ENCODE assay signal across 12 cellular contexts in the genomic region with DNA sequence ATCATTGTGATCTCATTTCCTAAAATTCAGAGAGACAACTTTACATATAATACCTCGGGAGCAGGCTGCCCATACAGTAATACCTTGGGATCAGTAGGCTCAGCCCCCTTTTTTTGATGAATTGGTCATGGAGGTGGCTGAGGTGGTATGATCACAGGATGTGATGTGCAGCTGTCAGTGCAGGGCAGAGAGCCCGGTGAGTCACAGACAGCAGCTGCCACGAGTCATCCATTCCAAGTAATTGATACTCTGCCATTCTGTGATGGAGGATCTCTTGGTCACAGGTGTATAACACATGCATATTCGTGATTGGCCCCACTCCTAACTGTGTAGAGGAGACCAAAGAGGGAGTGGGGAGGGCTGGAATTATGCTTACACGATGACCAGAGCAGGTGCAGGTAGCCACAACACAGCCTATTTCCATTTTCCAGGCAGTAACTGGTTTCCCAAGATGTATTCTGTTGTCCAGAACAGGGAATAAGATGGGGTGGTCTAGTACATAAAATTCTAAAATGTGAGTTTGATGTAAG. TPM values are rescaled to one million over a fixed set of nuclear protein-coding genes. Genes with fewer than 3 reads are reported as not detected.
DNase-seq lines count a peak whose midpoint lies in the region; TF ChIP-seq lines count a peak whose summit lies in the region.
"Had no signal": no experiment of that assay in that cellular context is flagged by ENCODE, and none has a peak within 500 bp of the region (broad histone marks: within the 10 kb centered on the region; RNA-seq: fewer than 3 reads in every experiment).

No MANE protein-coding gene starts in this region.

- H3K4me3 ChIP-seq in tibial artery = no peak overlapping the region
- H3K4me3 ChIP-seq: BLaER1, thoracic aorta had no signal

- CTCF ChIA-PET in Calu3 (lab: Charles Lee) = interaction anchor here (0.8 kb wide), 1 partner anchor 541 kb away, joined by 4 read pairs; no protein-coding TSS in a partner anchor

- no peak overlapping the region for H3K27ac ChIP-seq in tibial artery
- H3K27ac ChIP-seq: BLaER1, thoracic aorta had no signal

- peak; percentile 16 to 30 for DNase-seq in activated CD4-positive, alpha-beta T cell treated with anti-CD3 and anti-CD28 coated beads, Interleukin-2, amount 50 U/mL, for 48 hours
- no peak for DNase-seq in activated CD4-positive, alpha-beta T cell treated with anti-CD3 and anti-CD28 coated beads, Interleukin-2, amount 50 U/mL, for 4 hours
- DNase-seq in NCI-H2029 treated with DMSO at 0.1 percent for 48 hours (lab: John Stamatoyannopoulos, UW) (peak; percentile 82), NOMO-1 treated with dmso at 0.1 percent for 144 hours (lab: John Stamatoyannopoulos, UW; ENCODE audit: unreplicated experiment) (no peak), Calu3 (no peak), tibial artery (no peak)
- no peak for DNase-seq in activated T-cell treated with anti-CD3 and anti-CD28 coated beads, Interleukin-2, amount 50 U/mL, for 24 hours
- peak in 2 of 3 donors; percentile 20 to 48 for DNase-seq in stimulated activated CD4-positive, alpha-beta T cell treated with anti-CD3 and anti-CD28 coated beads, TNF-alpha, amount 100 ng/mL, for 48 hours (ENCODE audit: low read depth in 3 of 3)
- DNase-seq: activated CD4-positive, alpha-beta T cell treated with anti-CD3 and anti-CD28 coated beads, Interleukin-2, amount 50 U/mL, for 1 hour had no signal

- H3K36me3 Mint-ChIP-seq in activated T-cell treated with anti-CD3 and anti-CD28 coated beads, Interleukin-2, amount 50 U/mL, for 24 hours (ENCODE audit: low read depth) = no peaks in the 10 kb centered on the region
- no peaks in the 10 kb centered on the region for H3K36me3 Mint-ChIP-seq in Calu3 (ENCODE audit: insufficient read depth, unreplicated experiment)

- no peaks in the 10 kb centered on the region for H3K36me3 ChIP-seq in tibial artery
- H3K36me3 ChIP-seq: BLaER1, thoracic aorta had no signal

- no TSS peak for BruUV-seq in Calu3 (replicated peaks; lab: Mats Ljungman, UMichigan)

- TF ChIP-seq CTCF in Calu3 (IDR thresholded peaks at IDR 0.05; ENCODE audit: unreplicated experiment) (no peak), tibial artery (IDR thresholded peaks at IDR 0.05) (no peak)

- H3K9me3 ChIP-seq in tibial artery = no peaks in the 10 kb centered on the region
- H3K9me3 ChIP-seq: BLaER1, thoracic aorta had no signal

- H3K27me3 ChIP-seq in tibial artery = no peaks in the 10 kb centered on the region
- H3K27me3 ChIP-seq: BLaER1 had no signal

- H3K27me3 Mint-ChIP-seq in activated T-cell treated with anti-CD3 and anti-CD28 coated beads, Interleukin-2, amount 50 U/mL, for 24 hours = peaks cover 3% of the 10 kb centered on the region
- H3K27me3 Mint-ChIP-seq in Calu3 (ENCODE audit: unreplicated experiment) = no peaks in the 10 kb centered on the region

- peaks cover 18% of the 10 kb centered on the region for H3K4me1 Mint-ChIP-seq in activated T-cell treated with anti-CD3 and anti-CD28 coated beads, Interleukin-2, amount 50 U/mL, for 24 hours (ENCODE audit: low read depth)
- no peaks in the 10 kb centered on the region for H3K4me1 Mint-ChIP-seq in Calu3 (ENCODE audit: low read depth, unreplicated experiment)
- H3K4me1 Mint-ChIP-seq: central memory CD8-positive, alpha-beta T cell had no signal

- no peaks in the 10 kb centered on the region for H3K9me3 Mint-ChIP-seq in activated T-cell treated with anti-CD3 and anti-CD28 coated beads, Interleukin-2, amount 50 U/mL, for 24 hours
- no peaks in the 10 kb centered on the region for H3K9me3 Mint-ChIP-seq in Calu3 (ENCODE audit: low read depth, unreplicated experiment)
- H3K9me3 Mint-ChIP-seq: central memory CD8-positive, alpha-beta T cell had no signal

- peak overlapping the region; percentile 81 for H3K27ac Mint-ChIP-seq in activated T-cell treated with anti-CD3 and anti-CD28 coated beads, Interleukin-2, amount 50 U/mL, for 24 hours
- H3K27ac Mint-ChIP-seq in Calu3 (ENCODE audit: unreplicated experiment) = no peak overlapping the region

- intact Hi-C loops in Calu3 (cut with micrococcal nuclease; ENCODE audit: unreplicated experiment) (no loop called here), tibial artery (cut with DNase I; ENCODE audit: low total_unique reads) (no loop called here)

- no peaks in the 10 kb centered on the region for H3K4me1 ChIP-seq in tibial artery
- H3K4me1 ChIP-seq: BLaER1 had no signal

- no peak overlapping the region for H3K4me3 Mint-ChIP-seq in activated T-cell treated with anti-CD3 and anti-CD28 coated beads, Interleukin-2, amount 50 U/mL, for 24 hours
- H3K4me3 Mint-ChIP-seq in Calu3 (ENCODE audit: low read depth, unreplicated experiment) = no peak overlapping the region
- H3K4me3 Mint-ChIP-seq: central memory CD8-positive, alpha-beta T cell had no signal

RNA-seq across cellular contexts. Expression of a gene that starts 14.1 kb away (rescaled TPM):
- total RNA-seq in Calu3 (2022) = 11.1 and 15.0 TPM in 2 replicates

Comparison
In these comparisons a context has a peak if more than half of its experiments do, and no peak if none do; other contexts are left out.
1. DNase-seq: peak in activated CD4-positive, alpha-beta T cell treated with anti-CD3 and anti-CD28 coated beads, Interleukin-2, amount 50 U/mL, for 48 hours (2 of 2), NCI-H2029 treated with DMSO at 0.1 percent for 48 hours (single experiment) and stimulated activated CD4-positive, alpha-beta T cell treated with anti-CD3 and anti-CD28 coated beads, TNF-alpha, amount 100 ng/mL, for 48 hours (2 of 3); none in activated CD4-positive, alpha-beta T cell treated with anti-CD3 and anti-CD28 coated beads, Interleukin-2, amount 50 U/mL, for 4 hours (0 of 2), activated T-cell treated with anti-CD3 and anti-CD28 coated beads, Interleukin-2, amount 50 U/mL, for 24 hours (single experiment), NOMO-1 treated with dmso at 0.1 percent for 144 hours (single experiment), Calu3 (single experiment) and tibial artery (0 of 2).